22 cellular contexts compared by ENCODE assay signal in genomic region chr6:57116776-57117175, GRCh38.
"Had no signal": no experiment of that assay in that cellular context is flagged by ENCODE, and none has a peak within 500 bp of the region (broad histone marks: within the 10 kb centered on the region; RNA-seq: fewer than 3 reads in every experiment).

No MANE protein-coding gene starts in this region.

- H3K36me3 ChIP-seq: esophagus muscularis mucosa, sigmoid colon, upper lobe of left lung had no signal

- H2AFZ ChIP-seq: parathyroid adenoma had no signal

- H3K4me3 Mint-ChIP-seq: activated CD4-positive, alpha-beta T cell treated with anti-CD3 and anti-CD28 coated beads, Interleukin-2, amount 10 ng/mL, durations not matched to agents 24 days and 14 days; activated CD8-positive, alpha-beta T cell treated with anti-CD3 and anti-CD28 coated beads for 36 hours; naive thymus-derived CD4-positive, alpha-beta T cell; stimulated activated effector memory CD8-positive, alpha-beta T cell treated with anti-CD3 and anti-CD28 coated beads, Interleukin-12 subunit alpha, Interleukin-12 subunit beta, amount 100 ng/mL, for 72 hours had no signal

- H3K9me3 ChIP-seq: esophagus muscularis mucosa, sigmoid colon, stomach, upper lobe of left lung had no signal

- H3K9me3 Mint-ChIP-seq: stimulated activated effector memory CD8-positive, alpha-beta T cell treated with anti-CD3 and anti-CD28 coated beads, Interleukin-12 subunit alpha, Interleukin-12 subunit beta, amount 100 ng/mL, for 72 hours had no signal

- ATAC-seq: activated CD8-positive, alpha-beta T cell treated with anti-CD3 and anti-CD28 coated beads for 36 hours; left lobe of liver; naive thymus-derived CD4-positive, alpha-beta T cell; stimulated activated effector memory CD8-positive, alpha-beta T cell treated with anti-CD3 and anti-CD28 coated beads, Interleukin-12 subunit alpha, Interleukin-12 subunit beta, amount 100 ng/mL, for 72 hours had no signal

- H3K27ac ChIP-seq: esophagus muscularis mucosa, parathyroid adenoma, sigmoid colon, stomach, upper lobe of left lung had no signal

- H3K27me3 Mint-ChIP-seq: activated CD4-positive, alpha-beta T cell treated with anti-CD3 and anti-CD28 coated beads, Interleukin-2, amount 10 ng/mL, durations not matched to agents 24 days and 14 days; activated CD8-positive, alpha-beta T cell treated with anti-CD3 and anti-CD28 coated beads for 36 hours; naive thymus-derived CD4-positive, alpha-beta T cell had no signal

- H3K4me3 ChIP-seq: esophagus muscularis mucosa, sigmoid colon, stomach, upper lobe of left lung had no signal

- H3K27ac Mint-ChIP-seq: activated CD4-positive, alpha-beta T cell treated with anti-CD3 and anti-CD28 coated beads, Interleukin-2, amount 10 ng/mL, durations not matched to agents 24 days and 14 days; activated CD8-positive, alpha-beta T cell treated with anti-CD3 and anti-CD28 coated beads for 36 hours; naive thymus-derived CD4-positive, alpha-beta T cell; stimulated activated effector memory CD8-positive, alpha-beta T cell treated with anti-CD3 and anti-CD28 coated beads, Interleukin-12 subunit alpha, Interleukin-12 subunit beta, amount 100 ng/mL, for 72 hours had no signal

- H3K9ac ChIP-seq: parathyroid adenoma had no signal

- H3K27me3 ChIP-seq: esophagus muscularis mucosa, sigmoid colon, stomach, upper lobe of left lung had no signal

- DNase-seq: activated CD4-positive, alpha-beta T cell treated with anti-CD3 and anti-CD28 coated beads, Interleukin-2, amount 10 ng/mL, durations not matched to agents 24 days and 14 days; activated CD4-positive, CD25-positive, alpha-beta regulatory T cell; activated CD8-positive, alpha-beta T cell treated with anti-CD3 and anti-CD28 coated beads for 36 hours; activated effector memory CD4-positive, alpha-beta T cell treated with anti-CD3 and anti-CD28 coated beads, Interleukin-2, amount 50 U/mL, for 16 hours; activated naive CD4-positive, alpha-beta T cell treated with anti-CD3 and anti-CD28 coated beads, Interleukin-2, amount 50 U/mL, for 16 hours; activated T-cell treated with anti-CD3 and anti-CD28 coated beads, Interleukin-2, amount 50 U/mL, for 48 hours; dermis blood vessel endothelial cell; effector memory CD4-positive, alpha-beta T cell; kidney; naive thymus-derived CD4-positive, alpha-beta T cell; sigmoid colon; stimulated activated CD4-positive, alpha-beta T cell treated with anti-CD3 and anti-CD28 coated beads, Interleukin-4, amount 100 ng/mL, for 24 hours; stomach; upper lobe of left lung had no signal

- FAIRE-seq: astrocyte, bronchial epithelial cell, endothelial cell of umbilical vein, frontal cortex, kidney had no signal
